28 cellular contexts compared by ENCODE assay signal in the genomic region with DNA sequence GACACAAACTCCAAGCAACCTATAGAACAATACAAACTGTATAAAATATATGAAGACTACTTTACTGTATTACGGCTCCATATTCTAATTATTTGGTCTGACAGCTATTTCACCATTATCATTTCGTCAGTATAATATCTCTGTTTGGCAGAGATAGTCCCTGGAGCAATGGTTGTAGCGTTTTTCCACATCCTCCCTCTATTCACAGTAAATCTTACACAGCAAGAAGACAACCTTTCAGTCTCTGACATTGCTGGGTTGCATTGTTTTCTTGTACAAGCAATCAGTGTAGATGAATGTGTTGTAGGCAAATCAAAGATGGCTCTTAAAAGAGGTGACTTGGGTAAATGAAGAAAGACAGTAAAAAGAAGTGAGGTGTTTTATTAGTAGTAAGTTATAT.
"Had no signal": no experiment of that assay in that cellular context is flagged by ENCODE, and none has a peak within 500 bp of the region (broad histone marks: within the 10 kb centered on the region; RNA-seq: fewer than 3 reads in every experiment).

No MANE protein-coding gene starts in this region.

- H3K9me3 ChIP-seq: colonic mucosa, gastrocnemius medialis had no signal

- ATAC-seq: effector memory CD8-positive, alpha-beta T cell; esophagus mucosa; foreskin keratinocyte; gastrocnemius medialis; gastroesophageal sphincter; heart left ventricle; heart right ventricle had no signal

- DNase-seq: colonic mucosa; cortex of kidney; dermis blood vessel endothelial cell; dorsolateral prefrontal cortex; effector CD4-positive, alpha-beta T cell; effector CD8-positive, alpha-beta T cell; effector memory CD4-positive, alpha-beta T cell; effector memory CD8-positive, alpha-beta T cell; endodermal cell; erythroblast; esophagus squamous epithelium; foreskin fibroblast; foreskin keratinocyte; foreskin melanocyte; gastrocnemius medialis; glutamatergic neuron; head of caudate nucleus; heart left ventricle; heart right ventricle had no signal

- H3K27me3 ChIP-seq: colonic mucosa, dorsolateral prefrontal cortex, esophagus muscularis mucosa, esophagus squamous epithelium, foreskin keratinocyte, gastrocnemius medialis, gastroesophageal sphincter, heart left ventricle, heart right ventricle had no signal

- H3K27ac ChIP-seq: colonic mucosa, coronary artery, dorsolateral prefrontal cortex, epithelial cell of prostate, esophagus muscularis mucosa, esophagus squamous epithelium, foreskin keratinocyte, gastrocnemius medialis, gastroesophageal sphincter, heart left ventricle, heart right ventricle had no signal

- FAIRE-seq: colon, endometrium, endothelial cell of umbilical vein, frontal cortex had no signal

- H3K36me3 ChIP-seq: colonic mucosa, esophagus muscularis mucosa, esophagus squamous epithelium, gastrocnemius medialis, gastroesophageal sphincter, heart left ventricle, heart right ventricle had no signal

- H3K4me3 ChIP-seq: colonic mucosa, coronary artery, dorsolateral prefrontal cortex, esophagus muscularis mucosa, esophagus squamous epithelium, gastrocnemius medialis, gastroesophageal sphincter, heart left ventricle, heart right ventricle had no signal
